ENCODE assay signal across 8 cellular contexts in genomic region chr1:54885863-54886723, GRCh38. TPM values are rescaled to one million over a fixed set of nuclear protein-coding genes. Genes with fewer than 3 reads are reported as not detected.
A peak's percentile ranks its signal among the peaks of the same experiment; 100 is the strongest.
DNase-seq lines count a peak whose midpoint lies in the region; ATAC-seq and TF ChIP-seq lines count a peak whose summit lies in the region.

No MANE protein-coding gene starts in this region.

- H3K27me3 ChIP-seq in left lung = peaks cover 0 to 27% of the 10 kb centered on the region in 2 donors
- no peaks in the 10 kb centered on the region for H3K27me3 ChIP-seq in thoracic aorta (replicated peaks; ENCODE audit: insufficient read depth)

- H3K4me3 ChIP-seq in GM08714 (ENCODE audit: low read length) (peak overlapping the region; percentile 91), left lung (peak overlapping the region; percentile 74 to 81), thoracic aorta (peak overlapping the region; percentile 95)

- H3K4me1 Mint-ChIP-seq in MCF 10A (ENCODE audit: insufficient read depth, unreplicated experiment) = peaks cover 56% of the 10 kb centered on the region

- TSS peak; percentile 12 for BruUV-seq in MCF 10A (replicated peaks; lab: Mats Ljungman, UMichigan)

- peak overlapping the region; percentile 90 for H3K27ac Mint-ChIP-seq in MCF 10A (ENCODE audit: low read depth, unreplicated experiment)

- intact Hi-C loops in MCF 10A (cut with micrococcal nuclease) (loop anchor here (1.0 to 2.0 kb wide), 2 partner anchors 29 to 59 kb away; no protein-coding TSS in a partner anchor), left lung (cut with DNase I) (no loop called here), sciatic nerve (cut with DNase I) (no loop called here)

- H3K4me3 Mint-ChIP-seq in MCF 10A (ENCODE audit: unreplicated experiment) = peak overlapping the region; percentile 99

- CTCF ChIA-PET in MCF 10A (lab: Yijun Ruan, JAX) = interaction anchor here (0.6 to 6.3 kb wide), 5 partner anchors 14 to 64 kb away, joined by 3 to 58 read pairs (median 4); no protein-coding TSS in a partner anchor

- H3K9me3 ChIP-seq in left lung (no peaks in the 10 kb centered on the region), thoracic aorta (no peaks in the 10 kb centered on the region)

- H3K27ac ChIP-seq in left lung = peak overlapping the region; percentile 42 to 73
- H3K27ac ChIP-seq in thoracic aorta = no peak overlapping the region

- no peak for TF ChIP-seq CTCF in MCF 10A (IDR thresholded peaks at IDR 0.05; ENCODE audit: unreplicated experiment)
- no peak for TF ChIP-seq CTCF in left lung (IDR thresholded peaks at IDR 0.05)
- TF ChIP-seq CTCF in thoracic aorta (IDR thresholded peaks at IDR 0.05) = no peak

- H3K27me3 Mint-ChIP-seq in MCF 10A (ENCODE audit: insufficient read depth, unreplicated experiment) = no peaks in the 10 kb centered on the region

- POLR2A ChIA-PET in MCF 10A (lab: Yijun Ruan, JAX) = interaction anchor here (0.6 to 5.7 kb wide), 30 partner anchors 8 to 1049 kb away, joined by 3 to 65 read pairs (median 4); partner anchors contain the start of genes TCEANC2, TMEM59 and TTC4

- ATAC-seq in left lung (peak; percentile 62), thoracic aorta (ENCODE audit: insufficient number of reproducible peaks, low FRiP score, low read depth) (peak; percentile 4), HG02759 (IDR thresholded peaks at IDR 0.05; ENCODE audit: unreplicated experiment) (no peak), sciatic nerve (no peak)

- H3K9me3 Mint-ChIP-seq in MCF 10A (ENCODE audit: unreplicated experiment) = no peaks in the 10 kb centered on the region

- H3K4me1 ChIP-seq in left lung (peaks cover 3 to 42% of the 10 kb centered on the region in 2 donors), thoracic aorta (ENCODE audit: control insufficient read depth in 1 of 2, low read depth in 2 of 2) (peaks cover 0 to 23% of the 10 kb centered on the region in 2 donors)

- H3K36me3 ChIP-seq in left lung (peaks cover 0 to 24% of the 10 kb centered on the region in 2 donors), thoracic aorta (no peaks in the 10 kb centered on the region)

- peaks cover 30% of the 10 kb centered on the region for H3K36me3 Mint-ChIP-seq in MCF 10A (ENCODE audit: insufficient read depth, unreplicated experiment)

- DNase-seq in 8988T (peak; percentile 28), NCI-H526 treated with DMSO at 0.1 percent for 48 hours (lab: John Stamatoyannopoulos, UW) (peak; percentile 41), MCF 10A (ENCODE audit: unreplicated experiment) (peak; percentile 88), left lung (peak in 1 of 2 donors; percentile 69), thoracic aorta (ENCODE audit: low spot score) (no peak), sciatic nerve (ENCODE audit: low spot score) (no peak)

RNA-seq across cellular contexts. Expression of gene DHCR24, which starts 0.9 kb away (rescaled TPM):
- total RNA-seq in MCF 10A (2022) (126 and 135 TPM in 2 replicates), left lung (100 to 1,000 TPM; 668 to 741 TPM), thoracic aorta (10 to 100 TPM; 32.1 to 56.4 TPM), sciatic nerve (158 TPM)

Comparison
In these comparisons a context has a peak if more than half of its experiments do, and no peak if none do; other contexts are left out.
1. DNase-seq: peak in 8988T (single experiment), NCI-H526 treated with DMSO at 0.1 percent for 48 hours (single experiment) and MCF 10A (single experiment); none in thoracic aorta (single experiment) and sciatic nerve (single experiment).
2. ATAC-seq: peak in left lung (single experiment) and thoracic aorta (single experiment); none in HG02759 (single experiment) and sciatic nerve (single experiment).
3. H3K27ac ChIP-seq: peak in left lung (2 of 2); none in thoracic aorta (0 of 2).
4. Peak in every context shown above with its lines, with median percentiles within 50 percentile points of each other: H3K4me3 ChIP-seq.